16 cellular contexts compared by ENCODE assay signal in genomic region chr20:34042286-34042685, GRCh38. TPM values are rescaled to one million over a fixed set of nuclear protein-coding genes. Genes with fewer than 3 reads are reported as not detected.
DNase-seq lines count a peak whose midpoint lies in the region; ATAC-seq and TF ChIP-seq lines count a peak whose summit lies in the region.
"Had no signal": no experiment of that assay in that cellular context is flagged by ENCODE, and none has a peak within 500 bp of the region (broad histone marks: within the 10 kb centered on the region; RNA-seq: fewer than 3 reads in every experiment).

No MANE protein-coding gene starts in this region.

- DNase-seq in CD4-positive, CD25-positive, alpha-beta regulatory T cell, result peak in 2 of 3 donors; percentile 7 to 15
- DNase-seq in COLO668 (lab: John Stamatoyannopoulos, UW; ENCODE audit: unreplicated experiment), result peak; percentile 61
- DNase-seq in NCI-H524 (lab: John Stamatoyannopoulos, UW), result peak; percentile 85 to 92
- no peak for DNase-seq in right atrium auricular region (ENCODE audit: low spot score)
- no peak for DNase-seq in activated T-helper 1 cell treated with anti-CD3 and anti-CD28 coated beads, Interleukin-12 subunit alpha, Interleukin-12 subunit beta, Interleukin-2, Interleukin-4 antibody, amounts not matched to agents 30 ng/mL and 10 ng/mL and 1 ng/mL, durations not matched to agents 14 hours and 24 hours and 36 hours (ENCODE audit: low spot score)
- DNase-seq in stimulated activated CD4-positive, alpha-beta T cell treated with anti-CD3 and anti-CD28 coated beads, Interleukin-15, amount 100 ng/mL, for 24 hours, result no peak
- no peak for DNase-seq in GM03348 (ENCODE audit: low spot score)
- DNase-seq: activated CD4-positive, alpha-beta T cell treated with anti-CD3 and anti-CD28 coated beads, Interleukin-2, amount 10 ng/mL, durations not matched to agents 24 days and 14 days; activated gamma-delta T cell treated with Interleukin-2 at 50 U/mL for 16 hours; central memory CD4-positive, alpha-beta T cell; GDM1; KBM-7; NCI-H2081 treated with DMSO at 0.1 percent for 48 hours; T-helper 2 cell had no signal

- H3K4me1 Mint-ChIP-seq in CD4-positive, CD25-positive, alpha-beta regulatory T cell, result peaks cover 40 to 96% (median 73%) of the 10 kb centered on the region in 4 donors
- H3K4me1 Mint-ChIP-seq in activated T-helper 1 cell treated with anti-CD3 and anti-CD28 coated beads, Interleukin-12 subunit alpha, Interleukin-12 subunit beta, Interleukin-2, Interleukin-4 antibody, amounts not matched to agents 30 ng/mL and 10 ng/mL and 1 ng/mL, durations not matched to agents 14 hours and 24 hours and 36 hours (ENCODE audit: low read depth), result peaks cover 15% of the 10 kb centered on the region

- intact Hi-C loops in activated T-helper 1 cell treated with anti-CD3 and anti-CD28 coated beads, Interleukin-12 subunit alpha, Interleukin-12 subunit beta, Interleukin-2, Interleukin-4 antibody, amounts not matched to agents 30 ng/mL and 10 ng/mL and 1 ng/mL, durations not matched to agents 14 hours and 24 hours and 36 hours (cut with micrococcal nuclease), result no loop called here

- no peak overlapping the region for H3K4me3 ChIP-seq in CD4-positive, CD25-positive, alpha-beta regulatory T cell (ENCODE audit: low read depth, low read length)
- no peak overlapping the region for H3K4me3 ChIP-seq in right atrium auricular region
- H3K4me3 ChIP-seq: neural progenitor cell had no signal

- ATAC-seq in CD4-positive, CD25-positive, alpha-beta regulatory T cell (ENCODE audit: low read depth in 2 of 2), result peak; percentile 33 to 44
- no peak for ATAC-seq in GM21619 (IDR thresholded peaks at IDR 0.05; ENCODE audit: unreplicated experiment)

- no peaks in the 10 kb centered on the region for H3K27me3 ChIP-seq in CD4-positive, CD25-positive, alpha-beta regulatory T cell (ENCODE audit: control insufficient read depth, insufficient read depth, low read length)
- H3K27me3 ChIP-seq in right atrium auricular region, result no peaks in the 10 kb centered on the region
- H3K27me3 ChIP-seq: neural progenitor cell had no signal

- no peak for TF ChIP-seq CTCF in right atrium auricular region (IDR thresholded peaks at IDR 0.05)

- no peaks in the 10 kb centered on the region for H3K9me3 Mint-ChIP-seq in CD4-positive, CD25-positive, alpha-beta regulatory T cell
- H3K9me3 Mint-ChIP-seq in activated T-helper 1 cell treated with anti-CD3 and anti-CD28 coated beads, Interleukin-12 subunit alpha, Interleukin-12 subunit beta, Interleukin-2, Interleukin-4 antibody, amounts not matched to agents 30 ng/mL and 10 ng/mL and 1 ng/mL, durations not matched to agents 14 hours and 24 hours and 36 hours, result no peaks in the 10 kb centered on the region
- H3K9me3 Mint-ChIP-seq: activated CD4-positive, alpha-beta T cell treated with anti-CD3 and anti-CD28 coated beads, Interleukin-2, amount 10 ng/mL, durations not matched to agents 24 days and 14 days; neural progenitor cell had no signal

- peaks cover 10% of the 10 kb centered on the region for H3K36me3 Mint-ChIP-seq in CD4-positive, CD25-positive, alpha-beta regulatory T cell
- peaks cover 2% of the 10 kb centered on the region for H3K36me3 Mint-ChIP-seq in activated T-helper 1 cell treated with anti-CD3 and anti-CD28 coated beads, Interleukin-12 subunit alpha, Interleukin-12 subunit beta, Interleukin-2, Interleukin-4 antibody, amounts not matched to agents 30 ng/mL and 10 ng/mL and 1 ng/mL, durations not matched to agents 14 hours and 24 hours and 36 hours (ENCODE audit: low read depth)

- H3K27ac ChIP-seq in CD4-positive, CD25-positive, alpha-beta regulatory T cell (ENCODE audit: insufficient read depth, low read length, poor library complexity, severe bottlenecking), result no peak overlapping the region
- H3K27ac ChIP-seq in right atrium auricular region, result peak overlapping the region; percentile 73 to 75
- H3K27ac ChIP-seq: neural progenitor cell had no signal

- H3K4me1 ChIP-seq in CD4-positive, CD25-positive, alpha-beta regulatory T cell (ENCODE audit: control insufficient read depth, insufficient read depth, low read length, poor library complexity, severe bottlenecking), result peaks cover 34% of the 10 kb centered on the region
- peaks cover 6 to 80% of the 10 kb centered on the region in 2 donors for H3K4me1 ChIP-seq in right atrium auricular region

- peak overlapping the region in 2 of 3 donors; percentile 39 to 72 for H3K27ac Mint-ChIP-seq in CD4-positive, CD25-positive, alpha-beta regulatory T cell
- H3K27ac Mint-ChIP-seq in activated T-helper 1 cell treated with anti-CD3 and anti-CD28 coated beads, Interleukin-12 subunit alpha, Interleukin-12 subunit beta, Interleukin-2, Interleukin-4 antibody, amounts not matched to agents 30 ng/mL and 10 ng/mL and 1 ng/mL, durations not matched to agents 14 hours and 24 hours and 36 hours, result no peak overlapping the region
- H3K27ac Mint-ChIP-seq: activated CD4-positive, alpha-beta T cell treated with anti-CD3 and anti-CD28 coated beads, Interleukin-2, amount 10 ng/mL, durations not matched to agents 24 days and 14 days; neural progenitor cell had no signal

- no peaks in the 10 kb centered on the region for H3K9me3 ChIP-seq in CD4-positive, CD25-positive, alpha-beta regulatory T cell (ENCODE audit: control insufficient read depth in 2 of 2, low read length in 2 of 2)
- H3K9me3 ChIP-seq in right atrium auricular region, result no peaks in the 10 kb centered on the region

- no peak overlapping the region for H3K4me3 Mint-ChIP-seq in CD4-positive, CD25-positive, alpha-beta regulatory T cell
- no peak overlapping the region for H3K4me3 Mint-ChIP-seq in activated T-helper 1 cell treated with anti-CD3 and anti-CD28 coated beads, Interleukin-12 subunit alpha, Interleukin-12 subunit beta, Interleukin-2, Interleukin-4 antibody, amounts not matched to agents 30 ng/mL and 10 ng/mL and 1 ng/mL, durations not matched to agents 14 hours and 24 hours and 36 hours
- H3K4me3 Mint-ChIP-seq: activated CD4-positive, alpha-beta T cell treated with anti-CD3 and anti-CD28 coated beads, Interleukin-2, amount 10 ng/mL, durations not matched to agents 24 days and 14 days; neural progenitor cell had no signal

- H3K27me3 Mint-ChIP-seq in CD4-positive, CD25-positive, alpha-beta regulatory T cell, result no peaks in the 10 kb centered on the region
- no peaks in the 10 kb centered on the region for H3K27me3 Mint-ChIP-seq in activated T-helper 1 cell treated with anti-CD3 and anti-CD28 coated beads, Interleukin-12 subunit alpha, Interleukin-12 subunit beta, Interleukin-2, Interleukin-4 antibody, amounts not matched to agents 30 ng/mL and 10 ng/mL and 1 ng/mL, durations not matched to agents 14 hours and 24 hours and 36 hours (ENCODE audit: insufficient read depth)
- H3K27me3 Mint-ChIP-seq: activated CD4-positive, alpha-beta T cell treated with anti-CD3 and anti-CD28 coated beads, Interleukin-2, amount 10 ng/mL, durations not matched to agents 24 days and 14 days had no signal

- peaks cover 19% of the 10 kb centered on the region for H3K36me3 ChIP-seq in CD4-positive, CD25-positive, alpha-beta regulatory T cell (ENCODE audit: control insufficient read depth, insufficient read depth, low read length)
- H3K36me3 ChIP-seq in right atrium auricular region, result no peaks in the 10 kb centered on the region
- H3K36me3 ChIP-seq: neural progenitor cell had no signal

RNA-seq across cellular contexts. Expression of gene RALY, which starts 48.6 kb away (rescaled TPM):
- total RNA-seq in CD4-positive, CD25-positive, alpha-beta regulatory T cell, result 170 TPM
- 100 to 1,000 TPM; 160 to 216 (median 194) TPM for polyA plus RNA-seq in CD4-positive, CD25-positive, alpha-beta regulatory T cell
- 10 to 100 TPM; 74.2 to 86.4 TPM for total RNA-seq in right atrium auricular region
- 147 TPM in 2 replicates for total RNA-seq in activated T-helper 1 cell treated with anti-CD3 and anti-CD28 coated beads, Interleukin-12 subunit alpha, Interleukin-12 subunit beta, Interleukin-2, Interleukin-4 antibody, amounts not matched to agents 30 ng/mL and 10 ng/mL and 1 ng/mL, durations not matched to agents 14 hours and 24 hours and 36 hours

Comparison
In these comparisons a context has a peak if more than half of its experiments do, and no peak if none do; other contexts are left out.
1. DNase-seq: peak in CD4-positive, CD25-positive, alpha-beta regulatory T cell (2 of 3), COLO668 (single experiment) and NCI-H524 (2 of 2); none in right atrium auricular region (single experiment), activated T-helper 1 cell treated with anti-CD3 and anti-CD28 coated beads, Interleukin-12 subunit alpha, Interleukin-12 subunit beta, Interleukin-2, Interleukin-4 antibody, amounts not matched to agents 30 ng/mL and 10 ng/mL and 1 ng/mL, durations not matched to agents 14 hours and 24 hours and 36 hours (single experiment), stimulated activated CD4-positive, alpha-beta T cell treated with anti-CD3 and anti-CD28 coated beads, Interleukin-15, amount 100 ng/mL, for 24 hours (single experiment) and GM03348 (single experiment).